In genomic region chr1:151399890-151400235, GRCh38 we compare ENCODE assay signal across 8 cellular contexts. TPM values are rescaled to one million over a fixed set of nuclear protein-coding genes. Genes with fewer than 3 reads are reported as not detected.
DNase-seq lines count a peak whose midpoint lies in the region; ATAC-seq, FAIRE-seq and TF ChIP-seq lines count a peak whose summit lies in the region.

No MANE protein-coding gene starts in this region.

- H3K9me3 ChIP-seq in mucosa of stomach (ENCODE audit: control insufficient read depth, low read length) = no peaks in the 10 kb centered on the region
- H3K9me3 ChIP-seq in upper lobe of right lung = no peaks in the 10 kb centered on the region

- H3K27me3 ChIP-seq in mucosa of stomach (ENCODE audit: control insufficient read depth, insufficient read depth, low read length) (no peaks in the 10 kb centered on the region), upper lobe of right lung (no peaks in the 10 kb centered on the region)

- peaks cover 4% of the 10 kb centered on the region for H3K27me3 Mint-ChIP-seq in T-helper 1 cell treated with Interleukin-12 subunit alpha and Interleukin-12 subunit beta and Interleukin-4 antibody, amounts not matched to agents 30 μg/mL and 1 μg/mL, for 36 hours (ENCODE audit: low read depth)
- H3K27me3 Mint-ChIP-seq in endothelial cell (ENCODE audit: unreplicated experiment) = peaks cover 4% of the 10 kb centered on the region

- peak overlapping the region; percentile 95 for H3K27ac ChIP-seq in upper lobe of right lung

- FAIRE-seq in H54 (lab: Jason Lieb, UNC) = no peak

- peak overlapping the region; percentile 96 for H3K4me3 ChIP-seq in AG10803 (ENCODE audit: low read length)
- peak overlapping the region; percentile 85 for H3K4me3 ChIP-seq in mucosa of stomach (ENCODE audit: low read length)
- peak overlapping the region; percentile 84 for H3K4me3 ChIP-seq in upper lobe of right lung

- no peak for TF ChIP-seq CTCF in AG10803 (conservative IDR thresholded peaks at IDR 0.05; ENCODE audit: low read length)
- no peak for TF ChIP-seq CTCF in endothelial cell (IDR thresholded peaks at IDR 0.05; ENCODE audit: unreplicated experiment)
- no peak for TF ChIP-seq CTCF in upper lobe of right lung (IDR thresholded peaks at IDR 0.05)

- DNase-seq in AG10803 (ENCODE audit: low read depth) = peak; percentile 29
- peak; percentile 35 for DNase-seq in H54 (ENCODE audit: insufficient read length, low spot score)
- DNase-seq in endothelial cell (ENCODE audit: low spot score) = peak; percentile 33
- DNase-seq in upper lobe of right lung = no peak
- no peak for DNase-seq in GOT3 (lab: John Stamatoyannopoulos, UW)

- peaks cover 40% of the 10 kb centered on the region for H3K36me3 Mint-ChIP-seq in T-helper 1 cell treated with Interleukin-12 subunit alpha and Interleukin-12 subunit beta and Interleukin-4 antibody, amounts not matched to agents 30 μg/mL and 1 μg/mL, for 36 hours (ENCODE audit: low read depth)
- H3K36me3 Mint-ChIP-seq in endothelial cell (ENCODE audit: low read depth, unreplicated experiment) = peaks cover 22% of the 10 kb centered on the region

- H3K4me1 Mint-ChIP-seq in T-helper 1 cell treated with Interleukin-12 subunit alpha and Interleukin-12 subunit beta and Interleukin-4 antibody, amounts not matched to agents 30 μg/mL and 1 μg/mL, for 36 hours (ENCODE audit: low read depth) = peaks cover 28% of the 10 kb centered on the region
- peaks cover 19% of the 10 kb centered on the region for H3K4me1 Mint-ChIP-seq in endothelial cell (ENCODE audit: unreplicated experiment)

- TF ChIP-seq POLR2A in H54 (IDR thresholded peaks at IDR 0.05; ENCODE audit: low read depth, low read length) = 0 out of 2 replicates have a peak, but pooled peaks have one; percentile 32

- peaks cover 5% of the 10 kb centered on the region for H3K36me3 ChIP-seq in mucosa of stomach (ENCODE audit: control insufficient read depth, insufficient read depth, low read length)
- H3K36me3 ChIP-seq in upper lobe of right lung = peaks cover 46% of the 10 kb centered on the region

- ATAC-seq in upper lobe of right lung = peak; percentile 22
- ATAC-seq in GM21786 (IDR thresholded peaks at IDR 0.05; ENCODE audit: unreplicated experiment) = no peak

- no peaks in the 10 kb centered on the region for H3K9me3 Mint-ChIP-seq in T-helper 1 cell treated with Interleukin-12 subunit alpha and Interleukin-12 subunit beta and Interleukin-4 antibody, amounts not matched to agents 30 μg/mL and 1 μg/mL, for 36 hours
- no peaks in the 10 kb centered on the region for H3K9me3 Mint-ChIP-seq in endothelial cell (ENCODE audit: unreplicated experiment)

- H3K27ac Mint-ChIP-seq in T-helper 1 cell treated with Interleukin-12 subunit alpha and Interleukin-12 subunit beta and Interleukin-4 antibody, amounts not matched to agents 30 μg/mL and 1 μg/mL, for 36 hours = peak overlapping the region; percentile 100
- H3K27ac Mint-ChIP-seq in endothelial cell (ENCODE audit: unreplicated experiment) = peak overlapping the region; percentile 99

- peak overlapping the region; percentile 99 for H3K4me3 Mint-ChIP-seq in T-helper 1 cell treated with Interleukin-12 subunit alpha and Interleukin-12 subunit beta and Interleukin-4 antibody, amounts not matched to agents 30 μg/mL and 1 μg/mL, for 36 hours
- H3K4me3 Mint-ChIP-seq in endothelial cell (ENCODE audit: unreplicated experiment) = peak overlapping the region; percentile 96

- peaks cover 12% of the 10 kb centered on the region for H3K4me1 ChIP-seq in mucosa of stomach (ENCODE audit: control insufficient read depth, insufficient read depth, low read length)
- H3K4me1 ChIP-seq in upper lobe of right lung = peaks cover 10% of the 10 kb centered on the region

- intact Hi-C loops in upper lobe of right lung (cut with DNase I) = no loop called here

- peak overlapping the region; percentile 92 for H3K9ac ChIP-seq in mucosa of stomach (ENCODE audit: low read length)

RNA-seq across cellular contexts. Expression of gene PSMB4, which starts 0.5 kb away (rescaled TPM):
- 322 TPM for total RNA-seq in endothelial cell (ENCODE audit: unreplicated experiment)
- 177 TPM for total RNA-seq in upper lobe of right lung

RNA-seq across cellular contexts. Expression of gene SELENBP1, which starts 27.4 kb away (rescaled TPM):
- total RNA-seq in endothelial cell (ENCODE audit: unreplicated experiment) (15.6 TPM), upper lobe of right lung (321 TPM)

RNA-seq across cellular contexts. Expression of gene RFX5, which starts 52.8 kb away (rescaled TPM):
- 51.6 TPM for total RNA-seq in endothelial cell (ENCODE audit: unreplicated experiment)
- 45.8 TPM for total RNA-seq in upper lobe of right lung

RNA-seq across cellular contexts. Expression of gene POGZ, which starts 59.4 kb away (rescaled TPM):
- 132 TPM for total RNA-seq in endothelial cell (ENCODE audit: unreplicated experiment)
- total RNA-seq in upper lobe of right lung = 96.3 TPM

Comparison
In these comparisons a context has a peak if more than half of its experiments do, and no peak if none do; other contexts are left out.
1. DNase-seq: peak in AG10803 (single experiment), H54 (single experiment) and endothelial cell (single experiment); none in upper lobe of right lung (single experiment) and GOT3 (single experiment).
2. RNA of gene SELENBP1, which starts 27.4 kb away (total RNA-seq): 321 TPM in upper lobe of right lung (single experiment); 15.6 TPM in endothelial cell (single experiment); every median in the first group is over 10 times any median in the second.
3. Peak in every context shown above with its lines, with median percentiles within 50 percentile points of each other: H3K4me3 ChIP-seq.